In genomic region chr1:84708031-84708430, GRCh38 we compare ENCODE assay signal across 15 cellular contexts. TPM values are rescaled to one million over a fixed set of nuclear protein-coding genes. Genes with fewer than 3 reads are reported as not detected.
DNase-seq lines count a peak whose midpoint lies in the region; ATAC-seq and TF ChIP-seq lines count a peak whose summit lies in the region.
"Had no signal": no experiment of that assay in that cellular context is flagged by ENCODE, and none has a peak within 500 bp of the region (broad histone marks: within the 10 kb centered on the region; RNA-seq: fewer than 3 reads in every experiment).

No MANE protein-coding gene starts in this region.

- 0 out of 2 replicates have a peak overlapping the region, but pooled peaks have one; percentile 10 for H3K27ac Mint-ChIP-seq in HFFc6
- H3K27ac Mint-ChIP-seq: CD4-positive, alpha-beta T cell; CD8-positive, alpha-beta memory T cell had no signal

- 0 out of 2 replicates have a peak, but pooled peaks cover 5% of the 10 kb centered on the region for H3K36me3 Mint-ChIP-seq in HFFc6 (ENCODE audit: low read depth)
- H3K36me3 Mint-ChIP-seq: CD14-positive monocyte had no signal

- H3K4me1 Mint-ChIP-seq in HFFc6 (ENCODE audit: low read depth): peaks cover 29% of the 10 kb centered on the region
- H3K4me1 Mint-ChIP-seq: CD8-positive, alpha-beta memory T cell had no signal

- H3K9me3 Mint-ChIP-seq in HFFc6: no peaks in the 10 kb centered on the region
- H3K9me3 Mint-ChIP-seq: CD14-positive monocyte; CD4-positive, alpha-beta T cell; CD8-positive, alpha-beta memory T cell had no signal

- no peak for DNase-seq in HFFc6
- DNase-seq in amniotic epithelial cell (ENCODE audit: low read depth): peak; percentile 69
- peak; percentile 13 for DNase-seq in iris pigment epithelial cell (ENCODE audit: low read depth)
- no peak for DNase-seq in OCI-M2 (lab: John Stamatoyannopoulos, UW; ENCODE audit: unreplicated experiment)
- no peak for DNase-seq in kidney glomerular epithelial cell (lab: John Stamatoyannopoulos, UW)
- DNase-seq: BE2C; CD4-positive, alpha-beta T cell; CD8-positive, alpha-beta memory T cell; DMS 273 treated with DMSO at 0.1 percent for 48 hours; DMS79; GF-D8; GOT3 had no signal

- ATAC-seq in GM18520 (IDR thresholded peaks at IDR 0.05; ENCODE audit: unreplicated experiment) (no peak), GM18519 (IDR thresholded peaks at IDR 0.05; ENCODE audit: low FRiP score, unreplicated experiment) (no peak)

- no peak for TF ChIP-seq CTCF in HFFc6 (IDR thresholded peaks at IDR 0.05)

- H3K27me3 Mint-ChIP-seq in HFFc6 (ENCODE audit: insufficient read depth): no peaks in the 10 kb centered on the region

- H3K4me3 Mint-ChIP-seq in HFFc6: no peak overlapping the region
- H3K4me3 Mint-ChIP-seq: CD14-positive monocyte; CD4-positive, alpha-beta T cell; CD8-positive, alpha-beta memory T cell had no signal

RNA-seq across cellular contexts. Expression of gene SSX2IP, which starts 17.8 kb away (rescaled TPM):
- 100 to 1,000 TPM in 4 of 6 experiments, 10 to 100 TPM in 2; 78.3 to 128 (median 121) TPM for total RNA-seq in HFFc6 (2021; fragmentation: NEBNext Ultra II Directional; extraction: Animal tissue kit (Norgen Biotek cat#: 25700))

Comparison
In these comparisons a context has a peak if more than half of its experiments do, and no peak if none do; other contexts are left out.
1. DNase-seq: peak in amniotic epithelial cell (single experiment) and iris pigment epithelial cell (single experiment); none in HFFc6 (single experiment), OCI-M2 (single experiment) and kidney glomerular epithelial cell (single experiment).